ENCODE assay signal across 8 cellular contexts in genomic region chr6:3157151-3157933, GRCh38.
DNase-seq lines count a peak whose midpoint lies in the region; ATAC-seq lines count a peak whose summit lies in the region.

TUBB2A (minus strand) TSS chr6:3157544; CDS start chr6:3157463, 81 bp downstream.

- peak within 1 kb of the TSS; percentile 86 for H3K27ac ChIP-seq in effector memory CD4-positive, alpha-beta T cell (ENCODE audit: insufficient read depth, low read length, poor library complexity, severe bottlenecking)

- DNase-seq in ACHN: peak; percentile 76
- peak; percentile 8 for DNase-seq in NCI-H524 treated with DMSO at 0.1 percent for 48 hours (lab: John Stamatoyannopoulos, UW)
- DNase-seq in activated CD8-positive, alpha-beta memory T cell treated with anti-CD3 and anti-CD28 coated beads for 1 hour (ENCODE audit: extremely low read depth in 1 of 2, low read depth in 1 of 2): peak; percentile 67 to 85
- peak; percentile 77 to 87 (median 83) for DNase-seq in effector memory CD4-positive, alpha-beta T cell
- DNase-seq in memory B cell (ENCODE audit: low spot score in 2 of 2): peak; percentile 92
- DNase-seq in stimulated activated CD8-positive, alpha-beta memory T cell treated with anti-CD3 and anti-CD28 coated beads, Interleukin-12 subunit alpha, Interleukin-12 subunit beta, amount 100 ng/mL, for 24 hours (ENCODE audit: extremely low read depth): peak; percentile 47

- H3K4me3 ChIP-seq in effector memory CD4-positive, alpha-beta T cell (ENCODE audit: insufficient read depth, low read depth, low read length, poor library complexity, severe bottlenecking): peak within 1 kb of the TSS; percentile 64

- H3K27me3 Mint-ChIP-seq in memory B cell: peaks cover 2% of the 10 kb centered on the region

- peaks cover 19% of the 10 kb centered on the region for H3K4me1 Mint-ChIP-seq in memory B cell

- H3K9me3 Mint-ChIP-seq in memory B cell: no peaks in the 10 kb centered on the region

- H3K27me3 ChIP-seq in effector memory CD4-positive, alpha-beta T cell (replicated peaks; ENCODE audit: control insufficient read depth, insufficient read depth, low read length, poor library complexity, severe bottlenecking): no peaks in the 10 kb centered on the region

- H3K4me3 Mint-ChIP-seq in memory B cell: peak within 1 kb of the TSS; percentile 87

- H3K36me3 ChIP-seq in effector memory CD4-positive, alpha-beta T cell (ENCODE audit: control insufficient read depth, insufficient read depth, low read length): no peaks in the 10 kb centered on the region

- H3K4me1 ChIP-seq in effector memory CD4-positive, alpha-beta T cell (ENCODE audit: control insufficient read depth, insufficient read depth, low read length, poor library complexity, severe bottlenecking): peaks cover 28% of the 10 kb centered on the region

- no peaks in the 10 kb centered on the region for H3K9me3 ChIP-seq in effector memory CD4-positive, alpha-beta T cell (ENCODE audit: control insufficient read depth, low read length)

- peaks cover 1% of the 10 kb centered on the region for H3K36me3 Mint-ChIP-seq in memory B cell

- H3K27ac Mint-ChIP-seq in memory B cell: peak within 1 kb of the TSS; percentile 88

- in situ Hi-C loops in ACHN (cut with HindIII; ENCODE audit: low pct_ligation_motif_present, low pct_unique_long_range_greater_than_20kb, low sequenced_read_pairs): no loop called here

- peak; percentile 71 for ATAC-seq in GM18520 (IDR thresholded peaks at IDR 0.05; ENCODE audit: unreplicated experiment)
- peak; percentile 40 for ATAC-seq in HG03060 (IDR thresholded peaks at IDR 0.05; ENCODE audit: low read depth, unreplicated experiment)
- ATAC-seq in memory B cell (ENCODE audit: low read depth): peak; percentile 87

Comparison
In these comparisons a context has a peak if more than half of its experiments do, and no peak if none do; other contexts are left out.
1. Peak in every context shown above with its lines: DNase-seq, ATAC-seq, H3K4me3 ChIP-seq and H3K27ac ChIP-seq.
2. DNase-seq: peak in every context shown above with its lines; median percentile 92 in memory B cell; 83 in effector memory CD4-positive, alpha-beta T cell; 76 in ACHN; 76 in activated CD8-positive, alpha-beta memory T cell treated with anti-CD3 and anti-CD28 coated beads for 1 hour; 47 in stimulated activated CD8-positive, alpha-beta memory T cell treated with anti-CD3 and anti-CD28 coated beads, Interleukin-12 subunit alpha, Interleukin-12 subunit beta, amount 100 ng/mL, for 24 hours; 8 in NCI-H524 treated with DMSO at 0.1 percent for 48 hours.